Comparison of ENCODE assay signal across 24 cellular contexts in genomic region chr12:89858718-89859117, GRCh38.
"Had no signal": no experiment of that assay in that cellular context is flagged by ENCODE, and none has a peak within 500 bp of the region (broad histone marks: within the 10 kb centered on the region; RNA-seq: fewer than 3 reads in every experiment).

No MANE protein-coding gene starts in this region.

- ATAC-seq: gastroesophageal sphincter had no signal

- H3K79me2 ChIP-seq: hepatocyte had no signal

- H3K9me3 Mint-ChIP-seq: activated CD4-positive, alpha-beta memory T cell treated with anti-CD3 and anti-CD28 coated beads for 36 hours; central memory CD8-positive, alpha-beta T cell had no signal

- H3K27me3 ChIP-seq: gastroesophageal sphincter, hepatocyte, right atrium auricular region, testis, transverse colon had no signal

- H3K4me2 ChIP-seq: hepatocyte, smooth muscle cell had no signal

- H3K4me1 ChIP-seq: gastroesophageal sphincter, right atrium auricular region had no signal

- H3K27me3 Mint-ChIP-seq: activated CD4-positive, alpha-beta memory T cell treated with anti-CD3 and anti-CD28 coated beads for 36 hours; activated CD4-positive, alpha-beta T cell treated with anti-CD3 and anti-CD28 coated beads, Interleukin-2, amount 10 ng/mL, durations not matched to agents 24 days and 14 days; activated naive CD4-positive, alpha-beta T cell treated with anti-CD3 and anti-CD28 coated beads, Interleukin-2, amount 10 ng/mL, durations not matched to agents 7 days and 5 days; central memory CD8-positive, alpha-beta T cell had no signal

- H3K27ac Mint-ChIP-seq: activated CD4-positive, alpha-beta T cell treated with anti-CD3 and anti-CD28 coated beads, Interleukin-2, amount 10 ng/mL, durations not matched to agents 24 days and 14 days; activated naive CD4-positive, alpha-beta T cell treated with anti-CD3 and anti-CD28 coated beads, Interleukin-2, amount 10 ng/mL, durations not matched to agents 7 days and 5 days had no signal

- H3K4me3 ChIP-seq: gastroesophageal sphincter, hepatocyte, left ventricle myocardium inferior, lung, mucosa of descending colon, right atrium auricular region, smooth muscle cell, testis, transverse colon had no signal

- H2AFZ ChIP-seq: hepatocyte had no signal

- H3K36me3 Mint-ChIP-seq: activated CD4-positive, alpha-beta memory T cell treated with anti-CD3 and anti-CD28 coated beads for 36 hours had no signal

- DNase-seq: activated CD4-positive, alpha-beta memory T cell treated with anti-CD3 and anti-CD28 coated beads for 36 hours; activated CD4-positive, alpha-beta T cell treated with anti-CD3 and anti-CD28 coated beads, Interleukin-2, amount 10 ng/mL, durations not matched to agents 24 days and 14 days; activated effector memory CD4-positive, alpha-beta T cell treated with Interleukin-2 at 50 U/mL for 16 hours; activated naive CD4-positive, alpha-beta T cell treated with anti-CD3 and anti-CD28 coated beads, Interleukin-2, amount 10 ng/mL, durations not matched to agents 7 days and 5 days; activated T-cell treated with anti-CD3 and anti-CD28 coated beads, Interleukin-2, amount 50 U/mL, for 48 hours; amygdala; effector memory CD4-positive, alpha-beta T cell; islet precursor cell; left ventricle myocardium inferior; mucosa of descending colon; stimulated activated CD4-positive, alpha-beta T cell treated with anti-CD3 and anti-CD28 coated beads, Interleukin-1b, Interleukin-23, amount 100 ng/mL, for 48 hours; stimulated activated CD4-positive, alpha-beta T cell treated with anti-CD3 and anti-CD28 coated beads, Interleukin-4, amount 100 ng/mL, for 4 hours; stimulated activated CD8-positive, alpha-beta memory T cell treated with anti-CD3 and anti-CD28 coated beads, Interleukin-4, amount 100 ng/mL, for 48 hours; stimulated activated naive CD4-positive, alpha-beta T cell; T-helper 1 cell; testis; transverse colon had no signal

- H3K36me3 ChIP-seq: gastroesophageal sphincter, left ventricle myocardium inferior, right atrium auricular region, transverse colon had no signal

- H3K9me3 ChIP-seq: gastroesophageal sphincter, left ventricle myocardium inferior, mucosa of descending colon, right atrium auricular region, testis, transverse colon had no signal

- H3K4me3 Mint-ChIP-seq: activated CD4-positive, alpha-beta memory T cell treated with anti-CD3 and anti-CD28 coated beads for 36 hours; activated CD4-positive, alpha-beta T cell treated with anti-CD3 and anti-CD28 coated beads, Interleukin-2, amount 10 ng/mL, durations not matched to agents 24 days and 14 days; activated naive CD4-positive, alpha-beta T cell treated with anti-CD3 and anti-CD28 coated beads, Interleukin-2, amount 10 ng/mL, durations not matched to agents 7 days and 5 days; central memory CD8-positive, alpha-beta T cell; natural killer cell treated with Interleukin-12 subunit alpha and Interleukin-12 subunit beta and Interleukin-15 and Interleukin-18, amount 100 ng/mL, for 72 hours had no signal

- H3K27ac ChIP-seq: gastroesophageal sphincter, hepatocyte, left ventricle myocardium inferior, right atrium auricular region, testis, transverse colon had no signal
